Comparison of ENCODE assay signal across 24 cellular contexts in genomic region chr2:53874401-53874950, GRCh38.
"Had no signal": no experiment of that assay in that cellular context is flagged by ENCODE, and none has a peak within 500 bp of the region (broad histone marks: within the 10 kb centered on the region; RNA-seq: fewer than 3 reads in every experiment).

No MANE protein-coding gene starts in this region.

- H3K9ac ChIP-seq: KMS-11 had no signal

- H3K9me3 ChIP-seq: SJSA1 had no signal

- H3K9me3 Mint-ChIP-seq: IgD-negative memory B cell had no signal

- H3K27ac ChIP-seq: HL-60, KMS-11, SJSA1, SK-N-MC had no signal

- H3K4me1 Mint-ChIP-seq: IgD-negative memory B cell had no signal

- DNase-seq: Kasumi-1, MV-4-11, NCI-H1048, NCI-H1105, NCI-H1417, NCI-H1436 treated with DMSO at 0.1 percent for 48 hours, NCI-H1694, NCI-H187 treated with DMSO at 0.1 percent for 48 hours, NCI-H2029 treated with DMSO at 0.1 percent for 48 hours, NCI-H2171 treated with DMSO at 0.1 percent for 48 hours, NCI-H345, NCI-H446 treated with DMSO at 0.1 percent for 48 hours, NCI-H510A treated with DMSO at 0.1 percent for 48 hours, NCI-H526, NCI-H82, Right ventricle myocardium superior, RPMI8226, SIG-M5 had no signal

- ATAC-seq: K562 had no signal

- H3K27ac Mint-ChIP-seq: IgD-negative memory B cell had no signal

- H3K27me3 ChIP-seq: SJSA1 had no signal

- H3K36me3 Mint-ChIP-seq: IgD-negative memory B cell had no signal

- H3K4me2 ChIP-seq: KMS-11 had no signal

- H3K4me3 ChIP-seq: K562, SJSA1, SK-N-MC had no signal

- H3K4me1 ChIP-seq: SJSA1 had no signal
